ENCODE assay signal across 20 cellular contexts in genomic region chr2:119704670-119705120, GRCh38. TPM values are rescaled to one million over a fixed set of nuclear protein-coding genes. Genes with fewer than 3 reads are reported as not detected.
DNase-seq lines count a peak whose midpoint lies in the region; ATAC-seq, FAIRE-seq and TF ChIP-seq lines count a peak whose summit lies in the region.
"Had no signal": no experiment of that assay in that cellular context is flagged by ENCODE, and none has a peak within 500 bp of the region (broad histone marks: within the 10 kb centered on the region; RNA-seq: fewer than 3 reads in every experiment).

No MANE protein-coding gene starts in this region.

- H3K27ac Mint-ChIP-seq in activated naive CD8-positive, alpha-beta T cell treated with anti-CD3 and anti-CD28 coated beads, Interleukin-2, amount 50 U/mL, for 24 hours: peak overlapping the region; percentile 58
- no peak overlapping the region for H3K27ac Mint-ChIP-seq in activated naive CD8-positive, alpha-beta T cell treated with anti-CD3 and anti-CD28 coated beads for 36 hours
- H3K27ac Mint-ChIP-seq: activated T-helper 1 cell treated with anti-CD3 and anti-CD28 coated beads, Interleukin-12 subunit alpha, Interleukin-12 subunit beta, Interleukin-2, Interleukin-4 antibody, amounts not matched to agents 30 ng/mL and 10 ng/mL and 1 ng/mL, durations not matched to agents 14 hours and 24 hours and 36 hours had no signal

- H3K79me2 ChIP-seq in K562 (ENCODE audit: control insufficient read depth, insufficient read depth, low read length): no peaks in the 10 kb centered on the region

- TF ChIP-seq POLR2A in K562 (conservative IDR thresholded peaks at IDR 0.05): no peak

- DNase-seq in activated naive CD8-positive, alpha-beta T cell treated with anti-CD3 and anti-CD28 coated beads, Interleukin-2, amount 50 U/mL, for 24 hours: no peak
- no peak for DNase-seq in activated naive CD8-positive, alpha-beta T cell treated with anti-CD3 and anti-CD28 coated beads for 36 hours
- DNase-seq in K562 (ENCODE audit: extremely low read depth in 1 of 4, low spot score in 3 of 4): no peak
- peak; percentile 3 for DNase-seq in stromal cell of bone marrow (ENCODE audit: low read depth)
- DNase-seq in cerebellum (ENCODE audit: low spot score): no peak
- DNase-seq in NCI-H69 (lab: John Stamatoyannopoulos, UW): no peak
- DNase-seq in MG63: no peak
- DNase-seq: activated CD4-positive, CD25-positive, alpha-beta regulatory T cell; EL; H7; heart left ventricle; NCI-H2029; NCI-H524 treated with DMSO at 0.1 percent for 48 hours; psoas muscle had no signal

- H3K36me3 ChIP-seq in K562 (ENCODE audit: control insufficient read depth, insufficient read depth, low read length): no peaks in the 10 kb centered on the region
- H3K36me3 ChIP-seq in MG63: no peaks in the 10 kb centered on the region
- H3K36me3 ChIP-seq: heart left ventricle, tibial artery had no signal

- H3K27me3 Mint-ChIP-seq in activated naive CD8-positive, alpha-beta T cell treated with anti-CD3 and anti-CD28 coated beads, Interleukin-2, amount 50 U/mL, for 24 hours: no peaks in the 10 kb centered on the region
- no peaks in the 10 kb centered on the region for H3K27me3 Mint-ChIP-seq in activated naive CD8-positive, alpha-beta T cell treated with anti-CD3 and anti-CD28 coated beads for 36 hours

- in situ Hi-C loops in K562 (cut with MboI): no loop called here

- no peak overlapping the region for H2AFZ ChIP-seq in K562 (ENCODE audit: low read depth, low read length)

- no peak for TF ChIP-seq EP300 in K562 (IDR thresholded peaks at IDR 0.05; ENCODE audit: low read length)

- H4K20me1 ChIP-seq in K562 (replicated peaks; ENCODE audit: control insufficient read depth, insufficient read depth, low read length): no peaks in the 10 kb centered on the region

- H3K4me1 Mint-ChIP-seq in activated naive CD8-positive, alpha-beta T cell treated with anti-CD3 and anti-CD28 coated beads, Interleukin-2, amount 50 U/mL, for 24 hours: peaks cover 20% of the 10 kb centered on the region
- peaks cover 6% of the 10 kb centered on the region for H3K4me1 Mint-ChIP-seq in activated naive CD8-positive, alpha-beta T cell treated with anti-CD3 and anti-CD28 coated beads for 36 hours

- no peak for FAIRE-seq in K562 (lab: Jason Lieb, UNC)
- FAIRE-seq: bronchial epithelial cell, endometrium had no signal

- no peaks in the 10 kb centered on the region for H3K9me3 Mint-ChIP-seq in activated naive CD8-positive, alpha-beta T cell treated with anti-CD3 and anti-CD28 coated beads, Interleukin-2, amount 50 U/mL, for 24 hours
- H3K9me3 Mint-ChIP-seq in activated naive CD8-positive, alpha-beta T cell treated with anti-CD3 and anti-CD28 coated beads for 36 hours: peaks cover 2% of the 10 kb centered on the region
- H3K9me3 Mint-ChIP-seq: activated T-helper 1 cell treated with anti-CD3 and anti-CD28 coated beads, Interleukin-12 subunit alpha, Interleukin-12 subunit beta, Interleukin-2, Interleukin-4 antibody, amounts not matched to agents 30 ng/mL and 10 ng/mL and 1 ng/mL, durations not matched to agents 14 hours and 24 hours and 36 hours had no signal

- H3K4me1 ChIP-seq in K562 (replicated peaks in 1 of 2; ENCODE audit: control insufficient read depth in 2 of 2, insufficient read depth in 2 of 2, low read length in 2 of 2): peaks cover 0 to 4% of the 10 kb centered on the region in 2 experiments; a peak in 3 of 5 replicates
- H3K4me1 ChIP-seq: psoas muscle had no signal

- H3K27me3 ChIP-seq in K562 (ENCODE audit: control insufficient read depth in 2 of 2, insufficient read depth in 2 of 2, low read length in 2 of 2) (peaks cover 0 to 4% of the 10 kb centered on the region in 2 experiments; a peak in 2 of 5 replicates), MG63 (no peaks in the 10 kb centered on the region)
- H3K27me3 ChIP-seq: heart left ventricle, tibial artery had no signal

- WGBS in K562 (ENCODE audit: insufficient coverage, low coverage, missing lambda C conversion rate): 0% methylated on average over 2 of the region's 2 CpGs

- H3K4me2 ChIP-seq in K562 (ENCODE audit: insufficient read depth, low read length): no peak overlapping the region

- no peak overlapping the region for H3K4me3 ChIP-seq in K562
- no peak overlapping the region for H3K4me3 ChIP-seq in MG63
- H3K4me3 ChIP-seq: heart left ventricle, psoas muscle, tibial artery had no signal

- no peak overlapping the region for H3K4me3 Mint-ChIP-seq in activated naive CD8-positive, alpha-beta T cell treated with anti-CD3 and anti-CD28 coated beads, Interleukin-2, amount 50 U/mL, for 24 hours
- no peak overlapping the region for H3K4me3 Mint-ChIP-seq in activated naive CD8-positive, alpha-beta T cell treated with anti-CD3 and anti-CD28 coated beads for 36 hours
- H3K4me3 Mint-ChIP-seq: activated T-helper 1 cell treated with anti-CD3 and anti-CD28 coated beads, Interleukin-12 subunit alpha, Interleukin-12 subunit beta, Interleukin-2, Interleukin-4 antibody, amounts not matched to agents 30 ng/mL and 10 ng/mL and 1 ng/mL, durations not matched to agents 14 hours and 24 hours and 36 hours had no signal

- POLR2A ChIA-PET in K562 (lab: Yijun Ruan, JAX): interaction anchor here (0.7 kb wide), 1 partner anchor 11 kb away, joined by 3 read pairs; no protein-coding TSS in a partner anchor

- intact Hi-C loops in K562 (cut with micrococcal nuclease): no loop called here

- no peak for TF ChIP-seq RAD21 in K562 (CRISPR knock-in tag; conservative IDR thresholded peaks at IDR 0.05 in 1 of 2, IDR thresholded peaks at IDR 0.05 in 1 of 2)

- H3K36me3 Mint-ChIP-seq in activated naive CD8-positive, alpha-beta T cell treated with anti-CD3 and anti-CD28 coated beads, Interleukin-2, amount 50 U/mL, for 24 hours (ENCODE audit: low read depth): no peaks in the 10 kb centered on the region
- H3K36me3 Mint-ChIP-seq in activated naive CD8-positive, alpha-beta T cell treated with anti-CD3 and anti-CD28 coated beads for 36 hours: no peaks in the 10 kb centered on the region

- peaks cover 4% of the 10 kb centered on the region; the same call in 1 of the 2 replicates for H3K9me3 ChIP-seq in K562 (replicated peaks; ENCODE audit: control insufficient read depth, insufficient read depth, low read depth, low read length)
- no peaks in the 10 kb centered on the region for H3K9me3 ChIP-seq in MG63
- H3K9me3 ChIP-seq: tibial artery had no signal

- no peak for TF ChIP-seq CTCF in K562 (IDR thresholded peaks at IDR 0.05 in 2 of 3, conservative IDR thresholded peaks at IDR 0.05 in 1 of 3; ENCODE audit: insufficient read depth in 2 of 3, low read depth in 1 of 3, low read length in 3 of 3)

- CTCF ChIA-PET in K562 (lab: Yijun Ruan, JAX; ENCODE audit: low intra/inter-chr PET ratio): no interaction called here

- no peak overlapping the region for H3K27ac ChIP-seq in K562 (ENCODE audit: extremely low read depth, low read depth, low read length)
- H3K27ac ChIP-seq: heart left ventricle, psoas muscle, tibial artery had no signal

- BruUV-seq in K562 (replicated peaks; lab: Mats Ljungman, UMichigan): no TSS peak

- H3K9me1 ChIP-seq in K562 (ENCODE audit: control insufficient read depth, insufficient read depth, low read length): no peaks in the 10 kb centered on the region

- no peak overlapping the region for H3K9ac ChIP-seq in K562 (ENCODE audit: insufficient read depth in 1 of 2, low read depth in 2 of 2, low read length in 2 of 2)

- peak; percentile 73 for ATAC-seq in activated naive CD8-positive, alpha-beta T cell treated with anti-CD3 and anti-CD28 coated beads, Interleukin-2, amount 50 U/mL, for 24 hours
- ATAC-seq in HG02623 (IDR thresholded peaks at IDR 0.05; ENCODE audit: unreplicated experiment): peak; percentile 41
- ATAC-seq in K562: no peak
- ATAC-seq: Panc1, psoas muscle had no signal

RNA-seq across cellular contexts. Expression of gene TMEM177, which starts 25.7 kb away (rescaled TPM):
- total RNA-seq in activated naive CD8-positive, alpha-beta T cell treated with anti-CD3 and anti-CD28 coated beads for 36 hours: 10 to 100 TPM; 18.1 to 20.8 TPM
- 17.3 and 28.8 TPM in 2 replicates for total RNA-seq in K562 (2011; cell fraction: chromatin; rRNA removed; ENCODE audit: low replicate concordance)
- total RNA-seq in K562 (2011; cell fraction: nucleolus; rRNA removed): 25.7 and 32.4 TPM in 2 replicates
- total RNA-seq in K562 (2011; cell fraction: nucleoplasm; rRNA removed): 25.3 and 32.2 TPM in 2 replicates
- total RNA-seq in K562 (2014; rRNA removed) (31.3 and 42.7 TPM in 2 replicates), K562 (2014; rRNA removed; fragmentation: Illumina TruSeq; extraction: Trizol) (12.9 and 19.4 TPM in 2 replicates), K562 (2015; rRNA removed; fragmentation: Illumina TruSeq; extraction: Trizol) (26.5 and 29.7 TPM in 2 replicates), K562 (2021) (30.8 and 31.6 TPM in 2 replicates), cerebellum (8.6 TPM)
- polyA plus RNA-seq in K562 (2011; rRNA removed) (19.1 and 22.2 TPM in 2 replicates), K562 (2014; fragmentation: Illumina TruSeq; extraction: Trizol) (30.2 and 31.8 TPM in 2 replicates), K562 (2014; fragmentation: Nextera tagmentation; extraction: Ambion mirVana) (10 to 100 TPM in 1 of 2 experiments, 1 to 10 TPM in 1; 9.1 to 18.7 TPM), K562 (2014; rRNA removed) (39.9 and 40.5 TPM in 2 replicates)
- polyA plus RNA-seq in K562 (2011; cell fraction: cytosol; rRNA removed): 29.8 and 77.4 TPM in 2 replicates
- polyA plus RNA-seq in K562 (2011; cell fraction: nucleus; rRNA removed): 18.2 and 29.2 TPM in 2 replicates
- 17.6 and 24.9 TPM in 2 replicates for polyA plus RNA-seq in K562 (2012)
- 10.4 and 14.1 TPM in 2 replicates for polyA minus RNA-seq in K562 (2011; rRNA and poly(A)+ RNA removed)
- 10.2 and 10.3 TPM in 2 replicates for polyA minus RNA-seq in K562 (2011; cell fraction: cytosol; rRNA and poly(A)+ RNA removed)
- polyA minus RNA-seq in K562 (2011; cell fraction: nucleus; rRNA and poly(A)+ RNA removed): 28.4 and 28.7 TPM in 2 replicates
- total RNA-seq in MG63 (2014; rRNA removed; shearing (Covaris generic); ENCODE audit: low replicate concordance): 15.5 and 27.9 TPM in 2 replicates

RNA-seq across cellular contexts. Expression of gene PTPN4, which starts 55.0 kb away (rescaled TPM):
- 10 to 100 TPM; 32.9 to 34.7 TPM for total RNA-seq in activated naive CD8-positive, alpha-beta T cell treated with anti-CD3 and anti-CD28 coated beads for 36 hours
- total RNA-seq in K562 (2011; cell fraction: chromatin; rRNA removed; ENCODE audit: low replicate concordance): 56.0 and 99.3 TPM in 2 replicates
- 26.2 and 43.8 TPM in 2 replicates for total RNA-seq in K562 (2011; cell fraction: nucleolus; rRNA removed)
- total RNA-seq in K562 (2011; cell fraction: nucleoplasm; rRNA removed): 28.8 and 32.3 TPM in 2 replicates
- 26.8 and 27.8 TPM in 2 replicates for total RNA-seq in K562 (2014; rRNA removed)
- total RNA-seq in K562 (2014; rRNA removed; fragmentation: Illumina TruSeq; extraction: Trizol): 27.3 and 29.2 TPM in 2 replicates
- total RNA-seq in K562 (2015; rRNA removed; fragmentation: Illumina TruSeq; extraction: Trizol): 24.1 and 30.6 TPM in 2 replicates
- total RNA-seq in K562 (2021): 30.0 and 30.8 TPM in 2 replicates
- polyA plus RNA-seq in K562 (2011; rRNA removed): 26.6 and 32.8 TPM in 2 replicates
- 6.4 and 9.3 TPM in 2 replicates for polyA plus RNA-seq in K562 (2011; cell fraction: cytosol; rRNA removed)
- polyA plus RNA-seq in K562 (2011; cell fraction: nucleus; rRNA removed): 31.6 and 32.6 TPM in 2 replicates
- 8.3 and 15.8 TPM in 2 replicates for polyA plus RNA-seq in K562 (2012)
- 17.8 and 20.6 TPM in 2 replicates for polyA plus RNA-seq in K562 (2014; fragmentation: Illumina TruSeq; extraction: Trizol)
- polyA plus RNA-seq in K562 (2014; fragmentation: Nextera tagmentation; extraction: Ambion mirVana): 1 to 10 TPM; 5.0 to 7.1 TPM
- polyA plus RNA-seq in K562 (2014; rRNA removed): 12.4 and 20.3 TPM in 2 replicates
- 61.8 and 68.8 TPM in 2 replicates for polyA minus RNA-seq in K562 (2011; rRNA and poly(A)+ RNA removed)
- polyA minus RNA-seq in K562 (2011; cell fraction: cytosol; rRNA and poly(A)+ RNA removed): 14.2 and 19.1 TPM in 2 replicates
- 50.9 and 73.2 TPM in 2 replicates for polyA minus RNA-seq in K562 (2011; cell fraction: nucleus; rRNA and poly(A)+ RNA removed)
- 78.5 TPM for total RNA-seq in cerebellum
- 5.3 and 11.1 TPM in 2 replicates for total RNA-seq in MG63 (2014; rRNA removed; shearing (Covaris generic); ENCODE audit: low replicate concordance)
